In genomic region chr4:3311095-3311372, GRCh38 we compare ENCODE assay signal across 29 cellular contexts. TPM values are rescaled to one million over a fixed set of nuclear protein-coding genes. Genes with fewer than 3 reads are reported as not detected.
DNase-seq lines count a peak whose midpoint lies in the region; ATAC-seq and TF ChIP-seq lines count a peak whose summit lies in the region.
"Had no signal": no experiment of that assay in that cellular context is flagged by ENCODE, and none has a peak within 500 bp of the region (broad histone marks: within the 10 kb centered on the region; RNA-seq: fewer than 3 reads in every experiment).

No MANE protein-coding gene starts in this region.

- no peaks in the 10 kb centered on the region for H3K9me3 ChIP-seq in upper lobe of right lung
- H3K9me3 ChIP-seq: Caco-2, tibial nerve had no signal

- peaks cover 11% of the 10 kb centered on the region for H3K4me1 ChIP-seq in upper lobe of right lung
- H3K4me1 ChIP-seq: Caco-2 had no signal

- no peak for TF ChIP-seq CTCF in brain (conservative IDR thresholded peaks at IDR 0.05)
- TF ChIP-seq CTCF in upper lobe of right lung (IDR thresholded peaks at IDR 0.05): no peak

- H3K4me3 Mint-ChIP-seq in brain: no peak overlapping the region
- H3K4me3 Mint-ChIP-seq: activated CD4-positive, alpha-beta T cell treated with anti-CD3 and anti-CD28 coated beads, Interleukin-2, amount 10 ng/mL, durations not matched to agents 7 days and 5 days; stimulated activated naive CD8-positive, alpha-beta T cell treated with anti-CD3 and anti-CD28 coated beads, Interleukin-15, Interleukin-2, amounts not matched to agents 100 ng/mL and 50 ng/mL, for 24 hours had no signal

- H3K36me3 Mint-ChIP-seq in brain: peaks cover 25% of the 10 kb centered on the region

- no peaks in the 10 kb centered on the region for H3K27me3 Mint-ChIP-seq in brain
- H3K27me3 Mint-ChIP-seq: activated CD4-positive, alpha-beta T cell treated with anti-CD3 and anti-CD28 coated beads, Interleukin-2, amount 10 ng/mL, durations not matched to agents 7 days and 5 days; stimulated activated naive CD8-positive, alpha-beta T cell treated with anti-CD3 and anti-CD28 coated beads, Interleukin-15, Interleukin-2, amounts not matched to agents 100 ng/mL and 50 ng/mL, for 24 hours had no signal

- H3K4me3 ChIP-seq in upper lobe of right lung: no peak overlapping the region
- H3K4me3 ChIP-seq: cardiac muscle cell, tibial nerve had no signal

- peak; percentile 50 for DNase-seq in Right ventricle myocardium inferior (ENCODE audit: missing footprints)
- DNase-seq in Right ventricle myocardium superior: no peak
- peak; percentile 88 for DNase-seq in mesenteric fat pad (ENCODE audit: low spot score)
- peak; percentile 51 for DNase-seq in upper lobe of right lung
- DNase-seq in hepatic stellate cell (ENCODE audit: low spot score): no peak
- DNase-seq: activated CD4-positive, alpha-beta T cell treated with anti-CD3 and anti-CD28 coated beads, Interleukin-2, amount 10 ng/mL, durations not matched to agents 7 days and 5 days; activated naive CD4-positive, alpha-beta T cell treated with anti-CD3 and anti-CD28 coated beads, Interleukin-2, amount 50 U/mL, for 16 hours; AML-193; Caco-2; dermis blood vessel endothelial cell; DMS79; kidney glomerular epithelial cell; mesenchymal stem cell; NCI-H1048; NCI-H187 treated with DMSO at 0.1 percent for 48 hours; NCI-H2227 treated with DMSO at 0.1 percent for 48 hours; NCI-H748 treated with DMSO at 0.1 percent for 48 hours; occipital lobe; retina; stimulated activated CD4-positive, alpha-beta T cell treated with anti-CD3 and anti-CD28 coated beads, Interleukin-4, amount 100 ng/mL, for 4 hours; T-helper 2 cell had no signal

- no peaks in the 10 kb centered on the region for H3K36me3 ChIP-seq in upper lobe of right lung
- H3K36me3 ChIP-seq: cardiac muscle cell had no signal

- H3K4me1 Mint-ChIP-seq in brain: peaks cover 58% of the 10 kb centered on the region

- no peaks in the 10 kb centered on the region for H3K9me3 Mint-ChIP-seq in brain
- H3K9me3 Mint-ChIP-seq: activated CD4-positive, alpha-beta T cell treated with anti-CD3 and anti-CD28 coated beads, Interleukin-2, amount 10 ng/mL, durations not matched to agents 7 days and 5 days; stimulated activated naive CD8-positive, alpha-beta T cell treated with anti-CD3 and anti-CD28 coated beads, Interleukin-15, Interleukin-2, amounts not matched to agents 100 ng/mL and 50 ng/mL, for 24 hours had no signal

- no peaks in the 10 kb centered on the region for H3K27me3 ChIP-seq in upper lobe of right lung
- H3K27me3 ChIP-seq: cardiac muscle cell, tibial nerve had no signal

- intact Hi-C loops in Right ventricle myocardium inferior (cut with DNase I) (no loop called here), Right ventricle myocardium superior (cut with DNase I) (no loop called here), upper lobe of right lung (cut with DNase I) (no loop called here)

- peak overlapping the region in 3 of 5 experiments; percentile 48 to 84 (median 62) for H3K27ac Mint-ChIP-seq in brain
- H3K27ac Mint-ChIP-seq: activated CD4-positive, alpha-beta T cell treated with anti-CD3 and anti-CD28 coated beads, Interleukin-2, amount 10 ng/mL, durations not matched to agents 7 days and 5 days; stimulated activated naive CD8-positive, alpha-beta T cell treated with anti-CD3 and anti-CD28 coated beads, Interleukin-15, Interleukin-2, amounts not matched to agents 100 ng/mL and 50 ng/mL, for 24 hours had no signal

- no peak overlapping the region for H3K27ac ChIP-seq in upper lobe of right lung
- H3K27ac ChIP-seq: cardiac muscle cell, HL-60, tibial nerve had no signal

- ATAC-seq in Right ventricle myocardium inferior (no peak), Right ventricle myocardium superior (ENCODE audit: poor library complexity) (no peak), upper lobe of right lung (no peak), HG03378 (IDR thresholded peaks at IDR 0.05; ENCODE audit: unreplicated experiment) (no peak), HG02623 (IDR thresholded peaks at IDR 0.05; ENCODE audit: unreplicated experiment) (no peak)
- ATAC-seq: SK-N-SH treated with all-trans-retinoic acid at 6 μM for 48 hours had no signal

RNA-seq across cellular contexts. Expression of gene RGS12, which starts 18.2 kb away (rescaled TPM):
- 21.0 TPM for total RNA-seq in Right ventricle myocardium inferior
- total RNA-seq in Right ventricle myocardium superior: 15.8 TPM
- polyA plus RNA-seq in brain (ENCODE audit: insufficient read depth, low read depth, low replicate concordance): 59.4 TPM
- 26.3 TPM for total RNA-seq in mesenteric fat pad
- 58.2 TPM for total RNA-seq in upper lobe of right lung

Comparison
In these comparisons a context has a peak if more than half of its experiments do, and no peak if none do; other contexts are left out.
1. DNase-seq: peak in Right ventricle myocardium inferior (single experiment), mesenteric fat pad (single experiment) and upper lobe of right lung (single experiment); none in Right ventricle myocardium superior (single experiment) and hepatic stellate cell (single experiment).